ENCODE assay signal across 33 cellular contexts in the genomic region with DNA sequence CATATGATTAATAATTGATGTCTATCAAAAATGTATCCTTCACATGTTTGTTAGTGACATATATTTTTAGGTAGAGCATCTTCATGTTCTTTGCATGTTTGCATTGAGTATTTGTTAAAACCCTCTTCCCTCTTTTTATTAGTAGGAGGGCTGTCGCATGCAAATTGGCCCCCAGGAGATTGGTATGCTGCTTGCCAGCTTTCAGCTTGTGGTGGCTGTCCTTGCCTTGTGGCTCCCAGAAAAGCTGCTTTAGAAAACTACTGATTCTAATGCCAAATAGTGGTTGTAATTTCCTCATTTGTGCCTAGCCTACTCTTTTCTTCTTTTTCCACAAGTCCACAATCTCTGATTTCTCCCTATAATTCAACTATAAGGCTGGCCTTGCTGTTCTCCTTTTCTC.
"Had no signal": no experiment of that assay in that cellular context is flagged by ENCODE, and none has a peak within 500 bp of the region (broad histone marks: within the 10 kb centered on the region; RNA-seq: fewer than 3 reads in every experiment).

No MANE protein-coding gene starts in this region.

- H3K27me3 ChIP-seq: MG63 had no signal

- H2AFZ ChIP-seq: PC-9 had no signal

- H3K4me3 Mint-ChIP-seq: activated CD4-positive, alpha-beta memory T cell treated with anti-CD3 and anti-CD28 coated beads, Interleukin-2, amount 10 ng/mL, durations not matched to agents 7 days and 5 days; activated CD8-positive, alpha-beta memory T cell treated with anti-CD3 and anti-CD28 coated beads, Interleukin-2, amount 10 ng/mL, durations not matched to agents 7 days and 5 days; activated naive CD4-positive, alpha-beta T cell treated with anti-CD3 and anti-CD28 coated beads, Interleukin-2, amount 10 ng/mL, durations not matched to agents 7 days and 5 days; activated naive CD8-positive, alpha-beta T cell; activated naive CD8-positive, alpha-beta T cell treated with anti-CD3 and anti-CD28 coated beads, Interleukin-2, amount 50 U/mL, for 24 hours; brain; T-cell had no signal

- H3K36me3 ChIP-seq: MG63 had no signal

- H3K36me3 Mint-ChIP-seq: activated CD8-positive, alpha-beta memory T cell treated with anti-CD3 and anti-CD28 coated beads, Interleukin-2, amount 10 ng/mL, durations not matched to agents 7 days and 5 days; activated naive CD4-positive, alpha-beta T cell treated with anti-CD3 and anti-CD28 coated beads, Interleukin-2, amount 10 ng/mL, durations not matched to agents 7 days and 5 days; activated naive CD8-positive, alpha-beta T cell; brain; T-cell had no signal

- H3K27ac ChIP-seq: PC-9, RWPE1, VCaP had no signal

- H3K4me1 Mint-ChIP-seq: activated CD4-positive, alpha-beta memory T cell treated with anti-CD3 and anti-CD28 coated beads, Interleukin-2, amount 10 ng/mL, durations not matched to agents 7 days and 5 days; activated CD8-positive, alpha-beta memory T cell treated with anti-CD3 and anti-CD28 coated beads, Interleukin-2, amount 10 ng/mL, durations not matched to agents 7 days and 5 days; activated naive CD4-positive, alpha-beta T cell treated with anti-CD3 and anti-CD28 coated beads, Interleukin-2, amount 10 ng/mL, durations not matched to agents 7 days and 5 days; activated naive CD8-positive, alpha-beta T cell treated with anti-CD3 and anti-CD28 coated beads, Interleukin-2, amount 50 U/mL, for 24 hours; brain; T-cell had no signal

- H3K9me3 ChIP-seq: MG63 had no signal

- H3K27ac Mint-ChIP-seq: activated CD4-positive, alpha-beta memory T cell treated with anti-CD3 and anti-CD28 coated beads, Interleukin-2, amount 10 ng/mL, durations not matched to agents 7 days and 5 days; activated CD8-positive, alpha-beta memory T cell treated with anti-CD3 and anti-CD28 coated beads, Interleukin-2, amount 10 ng/mL, durations not matched to agents 7 days and 5 days; activated naive CD4-positive, alpha-beta T cell treated with anti-CD3 and anti-CD28 coated beads, Interleukin-2, amount 10 ng/mL, durations not matched to agents 7 days and 5 days; activated naive CD8-positive, alpha-beta T cell; activated naive CD8-positive, alpha-beta T cell treated with anti-CD3 and anti-CD28 coated beads, Interleukin-2, amount 50 U/mL, for 24 hours; brain; T-cell had no signal

- ATAC-seq: activated CD8-positive, alpha-beta memory T cell treated with anti-CD3 and anti-CD28 coated beads, Interleukin-2, amount 10 ng/mL, durations not matched to agents 7 days and 5 days; activated naive CD8-positive, alpha-beta T cell treated with anti-CD3 and anti-CD28 coated beads, Interleukin-2, amount 50 U/mL, for 24 hours; Right ventricle myocardium inferior; SK-N-SH treated with all-trans-retinoic acid at 6 μM for 48 hours; T-cell had no signal

- H3K4me3 ChIP-seq: MG63, PC-9 had no signal

- H3K27me3 Mint-ChIP-seq: activated CD4-positive, alpha-beta memory T cell treated with anti-CD3 and anti-CD28 coated beads, Interleukin-2, amount 10 ng/mL, durations not matched to agents 7 days and 5 days; activated CD8-positive, alpha-beta memory T cell treated with anti-CD3 and anti-CD28 coated beads, Interleukin-2, amount 10 ng/mL, durations not matched to agents 7 days and 5 days; activated naive CD4-positive, alpha-beta T cell treated with anti-CD3 and anti-CD28 coated beads, Interleukin-2, amount 10 ng/mL, durations not matched to agents 7 days and 5 days; activated naive CD8-positive, alpha-beta T cell; activated naive CD8-positive, alpha-beta T cell treated with anti-CD3 and anti-CD28 coated beads, Interleukin-2, amount 50 U/mL, for 24 hours; T-cell had no signal

- DNase-seq: activated CD4-positive, alpha-beta memory T cell treated with anti-CD3 and anti-CD28 coated beads, Interleukin-2, amount 10 ng/mL, durations not matched to agents 7 days and 5 days; activated CD4-positive, alpha-beta T cell treated with anti-CD3 and anti-CD28 coated beads for 1 hour; activated CD4-positive, alpha-beta T cell treated with anti-CD3 and anti-CD28 coated beads for 48 hours; activated CD4-positive, CD25-positive, alpha-beta regulatory T cell; activated CD8-positive, alpha-beta memory T cell treated with anti-CD3 and anti-CD28 coated beads for 24 hours; activated CD8-positive, alpha-beta memory T cell treated with anti-CD3 and anti-CD28 coated beads, Interleukin-2, amount 10 ng/mL, durations not matched to agents 7 days and 5 days; activated CD8-positive, alpha-beta memory T cell treated with anti-CD3 and anti-CD28 coated beads, Interleukin-2, amount 50 U/mL, for 48 hours; activated effector memory CD4-positive, alpha-beta T cell treated with Interleukin-2 at 50 U/mL for 16 hours; activated naive CD4-positive, alpha-beta T cell treated with anti-CD3 and anti-CD28 coated beads, Interleukin-2, amount 10 ng/mL, durations not matched to agents 7 days and 5 days; activated naive CD8-positive, alpha-beta T cell treated with anti-CD3 and anti-CD28 coated beads, Interleukin-2, amount 50 U/mL, for 24 hours; activated T-cell treated with anti-CD3 and anti-CD28 coated beads, Interleukin-2, amount 50 U/mL, for 48 hours; anterior cingulate cortex; caudate nucleus; cerebellar nuclear complex; MG63; NCI-H1048; NCI-H1436 treated with DMSO at 0.1 percent for 48 hours; NCI-H1694 treated with DMSO at 0.1 percent for 48 hours; NCI-H2029; NCI-H345; NCI-H524 treated with DMSO at 0.1 percent for 48 hours; NK-92 treated with Interleukin-12 subunit alpha and Interleukin-12 subunit beta, amount 100 ng/mL, for 24 hours; PC-9; SIG-M5; T-cell; T-helper 2 cell; T-helper 9 cell had no signal

- H3K4me2 ChIP-seq: PC-9 had no signal
